ENCODE assay signal across 8 cellular contexts in the genomic region with DNA sequence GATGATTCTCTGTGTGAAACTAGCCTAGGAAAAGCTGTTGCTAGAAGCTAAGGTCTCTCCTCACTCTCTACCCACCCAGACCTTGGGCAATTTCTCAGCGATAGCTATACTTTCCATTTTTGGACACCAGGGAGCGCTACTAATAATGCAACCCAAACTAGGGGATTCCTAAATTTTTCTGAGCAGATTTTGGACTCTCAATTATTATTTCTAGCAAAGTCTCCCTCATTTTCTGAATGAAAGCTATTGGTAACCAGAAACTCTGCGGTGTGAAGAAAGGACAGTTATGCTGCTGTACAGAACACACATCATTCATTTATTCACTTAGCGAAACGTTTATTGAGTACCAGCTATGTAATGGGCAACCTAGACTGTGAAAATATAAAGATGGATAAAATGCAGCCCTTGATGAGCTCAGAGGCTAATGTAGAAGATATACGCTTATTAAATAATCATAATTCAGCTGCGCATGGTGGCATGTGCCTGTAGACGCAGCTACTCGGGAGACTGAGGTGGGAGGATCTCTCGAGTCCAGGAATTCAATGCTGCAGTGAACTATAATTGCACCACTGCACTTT. TPM values are rescaled to one million over a fixed set of nuclear protein-coding genes. Genes with fewer than 3 reads are reported as not detected.
DNase-seq lines count a peak whose midpoint lies in the region; ATAC-seq, FAIRE-seq and TF ChIP-seq lines count a peak whose summit lies in the region.

No MANE protein-coding gene starts in this region.

- peak; percentile 27 for FAIRE-seq in A204.1 (lab: Jason Lieb, UNC)

- intact Hi-C loops in esophagus muscularis mucosa (cut with DNase I): no loop called here

- TF ChIP-seq POLR2A in NB4 (IDR thresholded peaks at IDR 0.05; ENCODE audit: extremely low read depth, insufficient read length): no peak
- no peak for TF ChIP-seq POLR2A in esophagus muscularis mucosa (IDR thresholded peaks at IDR 0.05; ENCODE audit: low read depth)

- no peaks in the 10 kb centered on the region for H3K9me3 ChIP-seq in esophagus muscularis mucosa

- H3K27me3 ChIP-seq in esophagus muscularis mucosa (no peaks in the 10 kb centered on the region), H7 (ENCODE audit: control insufficient read depth, insufficient read depth, low read length) (no peaks in the 10 kb centered on the region)

- ATAC-seq in GM18907 (IDR thresholded peaks at IDR 0.05; ENCODE audit: unreplicated experiment): no peak

- TF ChIP-seq EP300 in esophagus muscularis mucosa (IDR thresholded peaks at IDR 0.05): no peak

- H3K36me3 ChIP-seq in esophagus muscularis mucosa: no peaks in the 10 kb centered on the region
- no peaks in the 10 kb centered on the region for H3K36me3 ChIP-seq in H7 (replicated peaks; ENCODE audit: control insufficient read depth, insufficient read depth, low read length)

- no peak overlapping the region for H3K27ac Mint-ChIP-seq in neural crest cell (ENCODE audit: unreplicated experiment)

- whole genome bisulfite sequencing in esophagus muscularis mucosa: 62% methylated on average over 10 of the region's 10 CpGs

- peak overlapping the region; percentile 31 for H3K4me3 Mint-ChIP-seq in neural crest cell

- peak; percentile 70 for TF ChIP-seq CTCF in NB4 (IDR thresholded peaks at IDR 0.05; ENCODE audit: low read depth, low read length)
- TF ChIP-seq CTCF in VCaP (conservative IDR thresholded peaks at IDR 0.05): peak; percentile 81
- peak; percentile 61 to 74 (median 74) for TF ChIP-seq CTCF in esophagus muscularis mucosa (IDR thresholded peaks at IDR 0.05)
- TF ChIP-seq CTCF in neural crest cell (conservative IDR thresholded peaks at IDR 0.05): peak; percentile 74

- no peaks in the 10 kb centered on the region for H3K36me3 Mint-ChIP-seq in neural crest cell (ENCODE audit: low read depth)

- no peaks in the 10 kb centered on the region for H3K9me3 Mint-ChIP-seq in neural crest cell

- H3K4me1 Mint-ChIP-seq in neural crest cell: peaks cover 7% of the 10 kb centered on the region

- H3K27ac ChIP-seq in VCaP (no peak overlapping the region), esophagus muscularis mucosa (replicated peaks in 1 of 4) (no peak overlapping the region)

- peaks cover 4% of the 10 kb centered on the region for H3K27me3 Mint-ChIP-seq in neural crest cell (ENCODE audit: low read depth)

- peaks cover under 1 to 10% (median 5%) of the 10 kb centered on the region in 4 donors for H3K4me1 ChIP-seq in esophagus muscularis mucosa

- peak; percentile 61 for DNase-seq in GM03348 (ENCODE audit: low spot score)
- DNase-seq in NB4 (ENCODE audit: low read depth): peak; percentile 69
- DNase-seq in esophagus muscularis mucosa (ENCODE audit: extremely low spot score): no peak
- DNase-seq in neural crest cell (ENCODE audit: low read depth, low spot score): peak; percentile 54
- DNase-seq in H7: no peak

- H3K4me3 ChIP-seq in NB4 (ENCODE audit: low read depth, low read length): no peak overlapping the region
- no peak overlapping the region for H3K4me3 ChIP-seq in esophagus muscularis mucosa
- H3K4me3 ChIP-seq in H7 (ENCODE audit: insufficient read depth, low read depth, low read length): no peak overlapping the region

RNA-seq across cellular contexts. Expression of a gene that starts 6.1 kb away (rescaled TPM):
- total RNA-seq in esophagus muscularis mucosa: 100 to 1,000 TPM in 2 of 4 donors, 10 to 100 TPM in 2; 65.2 to 150 (median 92.6) TPM
- total RNA-seq in neural crest cell: 22.3 and 24.4 TPM in 2 replicates
- 20.8 and 23.6 TPM in 2 replicates for total RNA-seq in H7 (2014; rRNA removed; shearing (Covaris generic))

RNA-seq across cellular contexts. Expression of a gene that starts 8.6 kb away (rescaled TPM):
- total RNA-seq in esophagus muscularis mucosa (10 to 100 TPM; 53.6 to 75.5 (median 59.4) TPM), neural crest cell (24.8 and 25.0 TPM in 2 replicates)
- total RNA-seq in H7 (2014; rRNA removed; shearing (Covaris generic)): 14.9 and 20.2 TPM in 2 replicates

RNA-seq across cellular contexts. Expression of a gene that starts 41.0 kb away (rescaled TPM):
- total RNA-seq in esophagus muscularis mucosa (1 to 10 TPM; 5.1 to 7.4 (median 7.0) TPM), neural crest cell (34.8 and 39.5 TPM in 2 replicates)
- total RNA-seq in H7 (2014; rRNA removed; shearing (Covaris generic)): 17.3 and 21.0 TPM in 2 replicates

RNA-seq across cellular contexts. Expression of a gene that starts 52.0 kb away (rescaled TPM):
- total RNA-seq in esophagus muscularis mucosa (100 to 1,000 TPM in 1 of 4 donors, 10 to 100 TPM in 3; 67.7 to 117 (median 89.8) TPM), neural crest cell (96.8 and 104 TPM in 2 replicates)
- total RNA-seq in H7 (2014; rRNA removed; shearing (Covaris generic)): 126 and 132 TPM in 2 replicates

Comparison
In these comparisons a context has a peak if more than half of its experiments do, and no peak if none do; other contexts are left out.
1. DNase-seq: peak in GM03348 (single experiment), NB4 (single experiment) and neural crest cell (single experiment); none in esophagus muscularis mucosa (single experiment) and H7 (single experiment).
2. Peak in every context shown above with its lines, with median percentiles within 50 percentile points of each other: CTCF ChIP-seq.